Comparison of ENCODE assay signal across 12 cellular contexts in the genomic region with DNA sequence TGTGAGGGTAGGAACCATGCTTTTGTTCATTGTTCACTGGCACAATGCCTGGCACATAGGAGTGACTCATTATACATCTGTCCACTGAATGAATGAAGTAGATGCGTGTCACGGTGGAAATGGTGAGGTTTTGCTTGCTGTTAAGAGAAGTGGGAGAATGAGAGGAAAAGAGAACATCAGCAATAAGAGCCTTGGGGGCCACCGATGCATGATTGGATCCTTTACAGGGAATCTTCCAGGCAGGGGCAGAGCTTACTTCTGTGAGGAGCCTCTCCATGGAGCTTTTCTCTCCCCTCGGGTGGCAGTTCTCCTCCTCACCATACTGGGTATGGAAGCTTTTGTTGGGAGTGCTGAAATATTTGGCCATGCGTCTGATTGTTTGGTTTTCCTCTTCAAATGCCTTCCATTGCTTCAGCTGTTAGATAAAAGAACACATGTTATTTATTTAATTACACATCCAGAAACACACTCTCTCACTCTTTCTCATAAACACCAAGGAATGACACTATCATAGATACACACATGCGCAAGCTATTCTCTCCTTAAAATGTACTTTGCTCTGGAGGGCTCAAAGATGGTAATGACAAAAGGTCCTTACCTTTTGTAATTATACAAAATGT.
"Had no signal": no experiment of that assay in that cellular context is flagged by ENCODE, and none has a peak within 500 bp of the region (broad histone marks: within the 10 kb centered on the region; RNA-seq: fewer than 3 reads in every experiment).

No MANE protein-coding gene starts in this region.

- H3K4me3 ChIP-seq: adrenal gland, smooth muscle cell, thyroid gland, vagina had no signal

- H3K27ac ChIP-seq: adrenal gland, epithelial cell of prostate, thyroid gland, vagina had no signal

- H3K9me3 ChIP-seq: adrenal gland, thyroid gland, vagina had no signal

- H3K27me3 ChIP-seq: adrenal gland, thyroid gland, vagina had no signal

- DNase-seq: activated naive CD4-positive, alpha-beta T cell treated with anti-CD3 and anti-CD28 coated beads, Interleukin-2, amount 50 U/mL, for 16 hours; adrenal gland; central memory CD4-positive, alpha-beta T cell; cortex of kidney; effector memory CD4-positive, alpha-beta T cell; hypothalamus; kidney glomerular epithelial cell; naive B cell; thyroid gland had no signal

- H3K36me3 ChIP-seq: adrenal gland, thyroid gland, vagina had no signal
